15 cellular contexts compared by ENCODE assay signal in the genomic region with DNA sequence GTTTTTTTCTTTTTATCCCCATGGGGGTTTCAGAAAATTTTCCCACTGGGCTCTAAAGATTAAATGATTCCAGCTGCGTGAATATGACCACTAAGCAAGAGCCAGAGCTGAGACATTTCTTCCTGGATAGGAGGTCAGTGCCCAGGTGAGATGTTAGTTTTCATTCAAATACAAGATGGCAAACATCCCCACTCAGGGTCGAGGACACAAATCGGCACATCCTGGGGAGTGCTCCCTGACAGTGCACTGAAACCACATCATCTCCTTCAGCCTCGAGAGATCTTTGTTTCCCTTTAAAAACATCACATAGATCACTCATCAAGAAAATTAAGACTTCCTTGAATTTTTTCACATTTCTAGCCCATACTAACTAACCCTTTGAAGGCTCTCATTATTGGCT.
DNase-seq lines count a peak whose midpoint lies in the region; ATAC-seq lines count a peak whose summit lies in the region.
"Had no signal": no experiment of that assay in that cellular context is flagged by ENCODE, and none has a peak within 500 bp of the region (broad histone marks: within the 10 kb centered on the region; RNA-seq: fewer than 3 reads in every experiment).

No MANE protein-coding gene starts in this region.

- no peaks in the 10 kb centered on the region for H3K36me3 ChIP-seq in effector memory CD4-positive, alpha-beta T cell (ENCODE audit: control insufficient read depth, insufficient read depth, low read length)

- H3K4me3 Mint-ChIP-seq in activated T-cell treated with anti-CD3 and anti-CD28 coated beads, Interleukin-2, amount 50 U/mL, for 72 hours, result peak overlapping the region; percentile 63 to 77
- peak overlapping the region; percentile 50 to 55 for H3K4me3 Mint-ChIP-seq in effector memory CD8-positive, alpha-beta T cell
- peak overlapping the region; percentile 15 for H3K4me3 Mint-ChIP-seq in stimulated activated effector memory CD8-positive, alpha-beta T cell treated with anti-CD3 and anti-CD28 coated beads, Interleukin-12 subunit alpha, Interleukin-12 subunit beta, amount 100 ng/mL, for 72 hours
- H3K4me3 Mint-ChIP-seq: WTC11 had no signal

- H3K9me3 Mint-ChIP-seq in activated T-cell treated with anti-CD3 and anti-CD28 coated beads, Interleukin-2, amount 50 U/mL, for 72 hours, result peaks cover 0 to 1% of the 10 kb centered on the region in 2 donors
- no peaks in the 10 kb centered on the region for H3K9me3 Mint-ChIP-seq in effector memory CD8-positive, alpha-beta T cell
- H3K9me3 Mint-ChIP-seq in stimulated activated effector memory CD8-positive, alpha-beta T cell treated with anti-CD3 and anti-CD28 coated beads, Interleukin-12 subunit alpha, Interleukin-12 subunit beta, amount 100 ng/mL, for 72 hours, result no peaks in the 10 kb centered on the region
- H3K9me3 Mint-ChIP-seq: WTC11 had no signal

- no peaks in the 10 kb centered on the region for H3K36me3 Mint-ChIP-seq in activated T-cell treated with anti-CD3 and anti-CD28 coated beads, Interleukin-2, amount 50 U/mL, for 72 hours (ENCODE audit: insufficient read depth in 2 of 2)
- H3K36me3 Mint-ChIP-seq in effector memory CD8-positive, alpha-beta T cell (ENCODE audit: insufficient read depth), result no peaks in the 10 kb centered on the region
- no peaks in the 10 kb centered on the region for H3K36me3 Mint-ChIP-seq in stimulated activated effector memory CD8-positive, alpha-beta T cell treated with anti-CD3 and anti-CD28 coated beads, Interleukin-12 subunit alpha, Interleukin-12 subunit beta, amount 100 ng/mL, for 72 hours
- H3K36me3 Mint-ChIP-seq: WTC11 had no signal

- DNase-seq in activated T-cell treated with anti-CD3 and anti-CD28 coated beads, Interleukin-2, amount 50 U/mL, for 72 hours, result no peak
- no peak for DNase-seq in activated T-cell treated with anti-CD3 and anti-CD28 coated beads for 4 hours
- DNase-seq in HT-29 (ENCODE audit: low spot score), result peak; percentile 8
- DNase-seq in effector memory CD8-positive, alpha-beta T cell, result no peak
- DNase-seq in stimulated activated effector memory CD8-positive, alpha-beta T cell treated with anti-CD3 and anti-CD28 coated beads, Interleukin-12 subunit alpha, Interleukin-12 subunit beta, amount 100 ng/mL, for 72 hours (ENCODE audit: low spot score in 2 of 2), result no peak
- no peak for DNase-seq in stimulated activated CD4-positive, alpha-beta T cell treated with anti-CD3 and anti-CD28 coated beads, Interleukin-1b, Interleukin-23, amount 100 ng/mL, for 48 hours
- DNase-seq in effector memory CD4-positive, alpha-beta T cell, result no peak
- DNase-seq: IMR-90, NCI-H226, occipital lobe, substantia nigra had no signal

- no peaks in the 10 kb centered on the region for H3K4me1 ChIP-seq in effector memory CD4-positive, alpha-beta T cell (ENCODE audit: control insufficient read depth, insufficient read depth, low read length, poor library complexity, severe bottlenecking)

- no peaks in the 10 kb centered on the region for H3K9me3 ChIP-seq in effector memory CD4-positive, alpha-beta T cell (ENCODE audit: control insufficient read depth, low read length)

- peaks cover 36% of the 10 kb centered on the region for H3K4me1 Mint-ChIP-seq in activated T-cell treated with anti-CD3 and anti-CD28 coated beads, Interleukin-2, amount 50 U/mL, for 72 hours (ENCODE audit: low read depth)
- peaks cover 5 to 8% of the 10 kb centered on the region in 2 donors for H3K4me1 Mint-ChIP-seq in effector memory CD8-positive, alpha-beta T cell (ENCODE audit: low read depth in 2 of 2)
- peaks cover 12% of the 10 kb centered on the region for H3K4me1 Mint-ChIP-seq in stimulated activated effector memory CD8-positive, alpha-beta T cell treated with anti-CD3 and anti-CD28 coated beads, Interleukin-12 subunit alpha, Interleukin-12 subunit beta, amount 100 ng/mL, for 72 hours

- no peaks in the 10 kb centered on the region for H3K27me3 Mint-ChIP-seq in activated T-cell treated with anti-CD3 and anti-CD28 coated beads, Interleukin-2, amount 50 U/mL, for 72 hours (ENCODE audit: low read depth)
- H3K27me3 Mint-ChIP-seq in effector memory CD8-positive, alpha-beta T cell, result peaks cover 0 to 6% of the 10 kb centered on the region in 2 donors

- no peak overlapping the region for H3K27ac ChIP-seq in effector memory CD4-positive, alpha-beta T cell (ENCODE audit: insufficient read depth, low read length, poor library complexity, severe bottlenecking)
- H3K27ac ChIP-seq: skin epidermis had no signal

- H3K4me3 ChIP-seq in effector memory CD4-positive, alpha-beta T cell (ENCODE audit: insufficient read depth, low read depth, low read length, poor library complexity, severe bottlenecking), result no peak overlapping the region
- H3K4me3 ChIP-seq: lung, skin epidermis had no signal

- peak; percentile 43 to 44 for ATAC-seq in activated T-cell treated with anti-CD3 and anti-CD28 coated beads, Interleukin-2, amount 50 U/mL, for 72 hours (replicated peaks in 1 of 2)
- ATAC-seq in effector memory CD8-positive, alpha-beta T cell (replicated peaks), result peak; percentile 26
- no peak for ATAC-seq in stimulated activated effector memory CD8-positive, alpha-beta T cell treated with anti-CD3 and anti-CD28 coated beads, Interleukin-12 subunit alpha, Interleukin-12 subunit beta, amount 100 ng/mL, for 72 hours
- no peak for ATAC-seq in GM21723 (IDR thresholded peaks at IDR 0.05; ENCODE audit: unreplicated experiment)
- ATAC-seq: WTC11 had no signal

- peak overlapping the region; percentile 86 for H3K27ac Mint-ChIP-seq in activated T-cell treated with anti-CD3 and anti-CD28 coated beads, Interleukin-2, amount 50 U/mL, for 72 hours
- H3K27ac Mint-ChIP-seq in effector memory CD8-positive, alpha-beta T cell, result peak overlapping the region; percentile 44 to 83
- H3K27ac Mint-ChIP-seq in stimulated activated effector memory CD8-positive, alpha-beta T cell treated with anti-CD3 and anti-CD28 coated beads, Interleukin-12 subunit alpha, Interleukin-12 subunit beta, amount 100 ng/mL, for 72 hours, result peak overlapping the region; percentile 26
- H3K27ac Mint-ChIP-seq: WTC11 had no signal

- no peaks in the 10 kb centered on the region for H3K27me3 ChIP-seq in effector memory CD4-positive, alpha-beta T cell (replicated peaks; ENCODE audit: control insufficient read depth, insufficient read depth, low read length, poor library complexity, severe bottlenecking)

Comparison
In these comparisons a context has a peak if more than half of its experiments do, and no peak if none do; other contexts are left out.
1. ATAC-seq: peak in activated T-cell treated with anti-CD3 and anti-CD28 coated beads, Interleukin-2, amount 50 U/mL, for 72 hours (2 of 2) and effector memory CD8-positive, alpha-beta T cell (single experiment); none in stimulated activated effector memory CD8-positive, alpha-beta T cell treated with anti-CD3 and anti-CD28 coated beads, Interleukin-12 subunit alpha, Interleukin-12 subunit beta, amount 100 ng/mL, for 72 hours (single experiment) and GM21723 (single experiment).
2. H3K27ac Mint-ChIP-seq: peak in every context shown above with its lines; median percentile 86 in activated T-cell treated with anti-CD3 and anti-CD28 coated beads, Interleukin-2, amount 50 U/mL, for 72 hours; 64 in effector memory CD8-positive, alpha-beta T cell; 26 in stimulated activated effector memory CD8-positive, alpha-beta T cell treated with anti-CD3 and anti-CD28 coated beads, Interleukin-12 subunit alpha, Interleukin-12 subunit beta, amount 100 ng/mL, for 72 hours.
3. H3K4me3 Mint-ChIP-seq: peak in every context shown above with its lines; median percentile 70 in activated T-cell treated with anti-CD3 and anti-CD28 coated beads, Interleukin-2, amount 50 U/mL, for 72 hours; 52 in effector memory CD8-positive, alpha-beta T cell; 15 in stimulated activated effector memory CD8-positive, alpha-beta T cell treated with anti-CD3 and anti-CD28 coated beads, Interleukin-12 subunit alpha, Interleukin-12 subunit beta, amount 100 ng/mL, for 72 hours.